11 cellular contexts compared by ENCODE assay signal in the genomic region with DNA sequence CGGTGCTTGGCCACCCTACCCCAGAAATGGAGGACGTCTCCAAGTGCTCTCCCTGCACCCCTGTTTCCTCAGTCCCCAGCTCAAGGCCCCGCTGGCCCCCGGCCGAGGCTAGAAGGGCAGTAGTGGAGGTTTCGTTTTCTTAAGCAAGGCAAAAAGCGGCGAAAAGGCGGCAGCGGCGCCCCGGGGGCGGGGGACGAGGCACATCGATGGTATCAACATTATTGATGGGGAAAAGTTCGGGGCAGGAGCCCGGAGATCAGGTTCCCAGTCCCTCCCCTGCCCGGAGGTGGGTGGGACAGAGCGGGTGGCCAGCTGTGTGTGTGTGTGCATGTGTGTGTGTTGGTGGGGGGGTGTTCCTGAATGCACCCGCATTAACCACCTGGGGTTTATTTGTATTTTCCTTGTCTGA. TPM values are rescaled to one million over a fixed set of nuclear protein-coding genes. Genes with fewer than 3 reads are reported as not detected.
DNase-seq lines count a peak whose midpoint lies in the region; ATAC-seq and TF ChIP-seq lines count a peak whose summit lies in the region.
"Had no signal": no experiment of that assay in that cellular context is flagged by ENCODE, and none has a peak within 500 bp of the region (broad histone marks: within the 10 kb centered on the region; RNA-seq: fewer than 3 reads in every experiment).

No MANE protein-coding gene starts in this region.

- no peaks in the 10 kb centered on the region for H3K36me3 ChIP-seq in duodenal mucosa (ENCODE audit: control insufficient read depth in 1 of 2, insufficient read depth in 2 of 2, low read length in 2 of 2)

- peak overlapping the region; percentile 50 for H3K27ac ChIP-seq in duodenal mucosa (ENCODE audit: low read depth, low read length)
- H3K27ac ChIP-seq: C4-2B had no signal

- no peak overlapping the region for H3K9ac ChIP-seq in duodenal mucosa (ENCODE audit: low read depth in 1 of 2, low read length in 2 of 2)

- ATAC-seq in activated naive CD8-positive, alpha-beta T cell treated with anti-CD3 and anti-CD28 coated beads, Interleukin-2, amount 10 ng/mL, durations not matched to agents 7 days and 5 days (ENCODE audit: low read depth), result no peak
- ATAC-seq in activated naive CD8-positive, alpha-beta T cell treated with anti-CD3 and anti-CD28 coated beads, Interleukin-2, amount 50 U/mL, for 24 hours, result no peak
- no peak for ATAC-seq in HG02885 (IDR thresholded peaks at IDR 0.05; ENCODE audit: poor library complexity, unreplicated experiment)

- peaks cover 44 to 63% of the 10 kb centered on the region in 2 donors for H3K27me3 ChIP-seq in duodenal mucosa (ENCODE audit: control insufficient read depth in 1 of 2, insufficient read depth in 2 of 2, low read length in 2 of 2)

- no peak for TF ChIP-seq CTCF in type B pancreatic cell (conservative IDR thresholded peaks at IDR 0.05)

- H3K4me3 Mint-ChIP-seq in activated naive CD8-positive, alpha-beta T cell treated with anti-CD3 and anti-CD28 coated beads, Interleukin-2, amount 10 ng/mL, durations not matched to agents 7 days and 5 days, result peak overlapping the region; percentile 41
- no peak overlapping the region for H3K4me3 Mint-ChIP-seq in activated naive CD8-positive, alpha-beta T cell treated with anti-CD3 and anti-CD28 coated beads, Interleukin-2, amount 50 U/mL, for 24 hours
- H3K4me3 Mint-ChIP-seq in type B pancreatic cell, result peak overlapping the region; percentile 87

- no peaks in the 10 kb centered on the region for H3K4me1 ChIP-seq in duodenal mucosa (ENCODE audit: control insufficient read depth in 1 of 2, insufficient read depth in 2 of 2, low read length in 2 of 2)

- POLR2A ChIA-PET in activated naive CD8-positive, alpha-beta T cell treated with anti-CD3 and anti-CD28 coated beads, Interleukin-2, amount 10 ng/mL, durations not matched to agents 7 days and 5 days (lab: Charles Lee), result no interaction called here

- peak overlapping the region; percentile 5 for H3K27ac Mint-ChIP-seq in activated naive CD8-positive, alpha-beta T cell treated with anti-CD3 and anti-CD28 coated beads, Interleukin-2, amount 10 ng/mL, durations not matched to agents 7 days and 5 days
- no peak overlapping the region for H3K27ac Mint-ChIP-seq in activated naive CD8-positive, alpha-beta T cell treated with anti-CD3 and anti-CD28 coated beads, Interleukin-2, amount 50 U/mL, for 24 hours
- peak overlapping the region; percentile 74 for H3K27ac Mint-ChIP-seq in type B pancreatic cell

- H3K36me3 Mint-ChIP-seq in activated naive CD8-positive, alpha-beta T cell treated with anti-CD3 and anti-CD28 coated beads, Interleukin-2, amount 10 ng/mL, durations not matched to agents 7 days and 5 days, result peaks cover 5% of the 10 kb centered on the region
- peaks cover 6% of the 10 kb centered on the region for H3K36me3 Mint-ChIP-seq in activated naive CD8-positive, alpha-beta T cell treated with anti-CD3 and anti-CD28 coated beads, Interleukin-2, amount 50 U/mL, for 24 hours (ENCODE audit: low read depth)
- no peaks in the 10 kb centered on the region for H3K36me3 Mint-ChIP-seq in type B pancreatic cell

- H3K4me1 Mint-ChIP-seq in activated naive CD8-positive, alpha-beta T cell treated with anti-CD3 and anti-CD28 coated beads, Interleukin-2, amount 10 ng/mL, durations not matched to agents 7 days and 5 days, result peaks cover 4% of the 10 kb centered on the region
- peaks cover 10% of the 10 kb centered on the region for H3K4me1 Mint-ChIP-seq in activated naive CD8-positive, alpha-beta T cell treated with anti-CD3 and anti-CD28 coated beads, Interleukin-2, amount 50 U/mL, for 24 hours
- peaks cover 24% of the 10 kb centered on the region for H3K4me1 Mint-ChIP-seq in type B pancreatic cell (ENCODE audit: unreplicated experiment)

- peaks cover 60% of the 10 kb centered on the region for H3K27me3 Mint-ChIP-seq in activated naive CD8-positive, alpha-beta T cell treated with anti-CD3 and anti-CD28 coated beads, Interleukin-2, amount 10 ng/mL, durations not matched to agents 7 days and 5 days
- peaks cover 60% of the 10 kb centered on the region for H3K27me3 Mint-ChIP-seq in activated naive CD8-positive, alpha-beta T cell treated with anti-CD3 and anti-CD28 coated beads, Interleukin-2, amount 50 U/mL, for 24 hours
- H3K27me3 Mint-ChIP-seq in type B pancreatic cell, result peaks cover 78% of the 10 kb centered on the region

- H3K9me3 ChIP-seq in duodenal mucosa (ENCODE audit: control insufficient read depth in 1 of 2, low read length in 2 of 2), result no peaks in the 10 kb centered on the region

- H3K4me3 ChIP-seq in duodenal mucosa (ENCODE audit: low read depth in 1 of 2, low read length in 2 of 2), result peak overlapping the region in 1 of 2 donors; percentile 40

- H3K9me3 Mint-ChIP-seq in activated naive CD8-positive, alpha-beta T cell treated with anti-CD3 and anti-CD28 coated beads, Interleukin-2, amount 10 ng/mL, durations not matched to agents 7 days and 5 days, result peaks cover 7% of the 10 kb centered on the region
- H3K9me3 Mint-ChIP-seq in activated naive CD8-positive, alpha-beta T cell treated with anti-CD3 and anti-CD28 coated beads, Interleukin-2, amount 50 U/mL, for 24 hours, result peaks cover 5% of the 10 kb centered on the region
- H3K9me3 Mint-ChIP-seq in type B pancreatic cell, result no peaks in the 10 kb centered on the region

- DNase-seq in activated naive CD8-positive, alpha-beta T cell treated with anti-CD3 and anti-CD28 coated beads, Interleukin-2, amount 10 ng/mL, durations not matched to agents 7 days and 5 days, result no peak
- DNase-seq in activated naive CD8-positive, alpha-beta T cell treated with anti-CD3 and anti-CD28 coated beads, Interleukin-2, amount 50 U/mL, for 24 hours, result no peak
- DNase-seq in medulla oblongata (ENCODE audit: extremely low spot score), result peak; percentile 60
- no peak for DNase-seq in type B pancreatic cell (ENCODE audit: extremely low spot score, unreplicated experiment)
- DNase-seq in NCI-H146 treated with DMSO at 0.1 percent for 48 hours (lab: John Stamatoyannopoulos, UW; ENCODE audit: unreplicated experiment), result no peak
- DNase-seq in activated CD4-positive, alpha-beta T cell treated with anti-CD3 and anti-CD28 coated beads, Interleukin-2, amount 50 U/mL, for 48 hours, result no peak
- DNase-seq: central memory CD4-positive, alpha-beta T cell; NCI-H1436 treated with DMSO at 0.1 percent for 48 hours had no signal

RNA-seq across cellular contexts. Expression of a gene that starts 4.1 kb away (rescaled TPM):
- not detected for total RNA-seq in activated naive CD8-positive, alpha-beta T cell treated with anti-CD3 and anti-CD28 coated beads, Interleukin-2, amount 10 ng/mL, durations not matched to agents 7 days and 5 days
- total RNA-seq in type B pancreatic cell (ENCODE audit: low replicate concordance), result 8.0 and 27.0 TPM in 2 replicates
